8 cellular contexts compared by ENCODE assay signal in the genomic region with DNA sequence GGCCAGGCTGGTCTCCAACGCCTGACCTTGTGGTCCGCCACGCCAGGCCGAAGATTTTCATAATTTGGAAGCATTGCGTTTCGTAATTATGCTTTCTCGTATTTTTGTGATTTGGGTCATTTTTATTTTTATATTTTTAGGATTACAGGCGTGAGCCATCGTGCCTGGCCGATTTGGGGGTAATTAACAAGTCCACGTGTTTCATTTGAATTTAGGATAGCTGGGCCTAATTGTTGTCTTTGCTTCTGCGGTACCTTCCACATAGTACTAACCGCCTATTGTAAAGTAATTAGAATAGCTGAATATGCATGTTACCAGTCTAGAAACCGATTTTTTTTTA. TPM values are rescaled to one million over a fixed set of nuclear protein-coding genes. Genes with fewer than 3 reads are reported as not detected.
DNase-seq lines count a peak whose midpoint lies in the region; ATAC-seq, FAIRE-seq and TF ChIP-seq lines count a peak whose summit lies in the region.

No MANE protein-coding gene starts in this region.

- H3K4me3 ChIP-seq in adrenal gland (peak overlapping the region; percentile 39 to 89 (median 86)), lower lobe of right lung (peak overlapping the region; percentile 90), transverse colon (peak overlapping the region; percentile 55 to 78 (median 65))

- no peak for TF ChIP-seq POLR2A in adrenal gland (IDR thresholded peaks at IDR 0.05)
- no peak for TF ChIP-seq POLR2A in transverse colon (IDR thresholded peaks at IDR 0.05)

- H3K4me3 Mint-ChIP-seq in activated T-cell treated with anti-CD3 and anti-CD28 coated beads, Interleukin-2, amount 50 U/mL, for 72 hours: peak overlapping the region; percentile 91 to 97

- peaks cover 34 to 52% of the 10 kb centered on the region in 2 donors for H3K36me3 Mint-ChIP-seq in activated T-cell treated with anti-CD3 and anti-CD28 coated beads, Interleukin-2, amount 50 U/mL, for 72 hours (ENCODE audit: insufficient read depth in 2 of 2)

- intact Hi-C loops in adrenal gland (cut with DNase I) (loop anchor here (5.0 to 10.0 kb wide), 2 partner anchors 92 to 95 kb away; no protein-coding TSS in a partner anchor), lower lobe of right lung (cut with DNase I) (no loop called here), transverse colon (cut with DNase I; ENCODE audit: low total_unique reads) (no loop called here)

- no peak for FAIRE-seq in D721Med (lab: Jason Lieb, UNC)

- H3K27ac Mint-ChIP-seq in activated T-cell treated with anti-CD3 and anti-CD28 coated beads, Interleukin-2, amount 50 U/mL, for 72 hours: peak overlapping the region; percentile 100

- ATAC-seq in activated T-cell treated with anti-CD3 and anti-CD28 coated beads, Interleukin-2, amount 50 U/mL, for 72 hours (replicated peaks in 1 of 2): no peak
- no peak for ATAC-seq in lower lobe of right lung

- 0 to 1% (median 0%) methylated on average over 14 of the region's 14 CpGs for WGBS in adrenal gland, 4 donors
- WGBS in transverse colon (ENCODE audit: low coverage in 1 of 2), 2 donors: 1 to 5% methylated on average over 14 of the region's 14 CpGs

- H3K27me3 ChIP-seq in adrenal gland (no peaks in the 10 kb centered on the region), lower lobe of right lung (ENCODE audit: low read depth) (no peaks in the 10 kb centered on the region), transverse colon (no peaks in the 10 kb centered on the region)

- in situ Hi-C loops in transverse colon (cut with MboI; ENCODE audit: low pct_ligation_motif_present in 1 of 4, low pct_unique_long_range_greater_than_20kb in 1 of 4, low sequenced_read_pairs in 3 of 4): loop anchor here in 3 of 4 donors (25.0 kb wide), 3 partner anchors 105 to 380 kb away; partner anchors contain the start of genes ATP5IF1 (in 1 of the 3) and DNAJC8 (in 1 of the 3)

- H3K9me3 Mint-ChIP-seq in activated T-cell treated with anti-CD3 and anti-CD28 coated beads, Interleukin-2, amount 50 U/mL, for 72 hours: no peaks in the 10 kb centered on the region

- no peaks in the 10 kb centered on the region for H3K27me3 Mint-ChIP-seq in activated T-cell treated with anti-CD3 and anti-CD28 coated beads, Interleukin-2, amount 50 U/mL, for 72 hours (ENCODE audit: low read depth)

- TF ChIP-seq CTCF in adrenal gland (IDR thresholded peaks at IDR 0.05) (peak in 1 of 6 experiments; percentile 4), lower lobe of right lung (IDR thresholded peaks at IDR 0.05) (no peak), transverse colon (IDR thresholded peaks at IDR 0.05) (peak in 1 of 5 experiments; percentile 1), D721Med (IDR thresholded peaks at IDR 0.05; ENCODE audit: insufficient read depth, missing control alignments) (no peak)

- peaks cover 0 to 43% of the 10 kb centered on the region in 2 donors for H3K36me3 ChIP-seq in adrenal gland (replicated peaks in 1 of 2)
- H3K36me3 ChIP-seq in lower lobe of right lung: peaks cover 44% of the 10 kb centered on the region
- H3K36me3 ChIP-seq in transverse colon: peaks cover 0 to 35% (median 14%) of the 10 kb centered on the region in 4 donors

- H3K27ac ChIP-seq in adrenal gland (peak overlapping the region; percentile 40 to 89 (median 72)), lower lobe of right lung (peak overlapping the region; percentile 83), transverse colon (peak overlapping the region; percentile 88 to 94 (median 90))

- H3K4me1 ChIP-seq in adrenal gland (replicated peaks in 1 of 2) (peaks cover 25 to 48% of the 10 kb centered on the region in 2 donors), lower lobe of right lung (peaks cover 55% of the 10 kb centered on the region), transverse colon (peaks cover 22 to 63% (median 42%) of the 10 kb centered on the region in 4 donors)

- H3K4me1 Mint-ChIP-seq in activated T-cell treated with anti-CD3 and anti-CD28 coated beads, Interleukin-2, amount 50 U/mL, for 72 hours (ENCODE audit: low read depth): peaks cover 37% of the 10 kb centered on the region

- no peak for TF ChIP-seq EP300 in transverse colon (IDR thresholded peaks at IDR 0.05; ENCODE audit: low read depth)

- no peak for DNase-seq in activated T-cell treated with anti-CD3 and anti-CD28 coated beads, Interleukin-2, amount 50 U/mL, for 72 hours
- DNase-seq in activated T-cell treated with anti-CD3 and anti-CD28 coated beads for 4 hours: no peak
- DNase-seq in adrenal gland: peak in 1 of 7 donors; percentile 55
- DNase-seq in lower lobe of right lung: no peak
- no peak for DNase-seq in transverse colon
- DNase-seq in D721Med (ENCODE audit: insufficient read length, low spot score): no peak
- DNase-seq in HuH-7 (ENCODE audit: low spot score): no peak
- DNase-seq in occipital lobe (lab: John Stamatoyannopoulos, UW): no peak

- H3K9me3 ChIP-seq in adrenal gland (replicated peaks in 1 of 3) (no peaks in the 10 kb centered on the region), lower lobe of right lung (no peaks in the 10 kb centered on the region), transverse colon (no peaks in the 10 kb centered on the region)

RNA-seq across cellular contexts. Expression of gene RCC1, which starts 1.0 kb away (rescaled TPM):
- total RNA-seq in activated T-cell treated with anti-CD3 and anti-CD28 coated beads, Interleukin-2, amount 50 U/mL, for 72 hours: 10 to 100 TPM; 45.3 to 48.3 TPM
- 10 to 100 TPM; 12.6 to 24.4 (median 15.8) TPM for total RNA-seq in adrenal gland
- polyA plus RNA-seq in adrenal gland: 10 to 100 TPM; 13.0 to 18.8 (median 17.6) TPM
- total RNA-seq in lower lobe of right lung: 29.1 TPM
- 10 to 100 TPM; 13.0 to 87.9 (median 36.3) TPM for total RNA-seq in transverse colon
- total RNA-seq in occipital lobe: 13.4 TPM

RNA-seq across cellular contexts. Expression of gene TRNAU1AP, which starts 46.0 kb away (rescaled TPM):
- 10 to 100 TPM; 38.8 to 49.7 TPM for total RNA-seq in activated T-cell treated with anti-CD3 and anti-CD28 coated beads, Interleukin-2, amount 50 U/mL, for 72 hours
- 10 to 100 TPM in 7 of 8 donors, 1 to 10 TPM in 1; 9.5 to 26.0 (median 18.5) TPM for total RNA-seq in adrenal gland
- polyA plus RNA-seq in adrenal gland: 10 to 100 TPM; 18.5 to 29.0 (median 22.9) TPM
- total RNA-seq in lower lobe of right lung: 26.3 TPM
- 10 to 100 TPM in 2 of 4 donors, 1 to 10 TPM in 2; 4.1 to 25.4 (median 12.4) TPM for total RNA-seq in transverse colon
- 39.8 TPM for total RNA-seq in occipital lobe

Comparison
In these comparisons a context has a peak if more than half of its experiments do, and no peak if none do; other contexts are left out.
1. intact Hi-C loops: an anchor here in adrenal gland (5.0 to 10.0 kb wide); none called in lower lobe of right lung and transverse colon.